ENCODE assay signal across 1 cellular context in the genomic region with DNA sequence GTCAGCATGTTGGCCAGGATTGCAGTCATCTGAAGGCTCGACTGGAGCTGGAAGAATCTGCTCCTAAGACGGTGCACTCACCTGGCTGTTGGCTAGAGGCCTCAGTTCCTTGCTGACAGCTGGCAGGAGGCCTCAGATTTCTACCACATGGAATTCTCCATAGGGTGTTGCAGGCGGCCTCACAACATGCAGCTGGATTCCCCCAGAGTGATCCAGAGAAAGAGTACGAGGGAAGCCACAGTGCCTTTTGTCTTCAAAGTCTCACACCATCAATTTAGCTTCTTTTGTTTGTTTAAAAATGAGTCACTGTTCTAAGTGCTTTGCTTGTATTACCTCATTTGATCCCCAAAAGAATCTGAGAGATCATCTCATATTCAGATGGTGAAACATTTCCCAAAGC.
TF ChIP-seq lines count a peak whose summit lies in the region.

No MANE protein-coding gene starts in this region.

TF ChIP-seq in HEK293, 187 proteins besides CTCF, POLR2A, EP300 and RAD21 (continued from another document and continues in another):
- TF ChIP-seq, protein P1, sequence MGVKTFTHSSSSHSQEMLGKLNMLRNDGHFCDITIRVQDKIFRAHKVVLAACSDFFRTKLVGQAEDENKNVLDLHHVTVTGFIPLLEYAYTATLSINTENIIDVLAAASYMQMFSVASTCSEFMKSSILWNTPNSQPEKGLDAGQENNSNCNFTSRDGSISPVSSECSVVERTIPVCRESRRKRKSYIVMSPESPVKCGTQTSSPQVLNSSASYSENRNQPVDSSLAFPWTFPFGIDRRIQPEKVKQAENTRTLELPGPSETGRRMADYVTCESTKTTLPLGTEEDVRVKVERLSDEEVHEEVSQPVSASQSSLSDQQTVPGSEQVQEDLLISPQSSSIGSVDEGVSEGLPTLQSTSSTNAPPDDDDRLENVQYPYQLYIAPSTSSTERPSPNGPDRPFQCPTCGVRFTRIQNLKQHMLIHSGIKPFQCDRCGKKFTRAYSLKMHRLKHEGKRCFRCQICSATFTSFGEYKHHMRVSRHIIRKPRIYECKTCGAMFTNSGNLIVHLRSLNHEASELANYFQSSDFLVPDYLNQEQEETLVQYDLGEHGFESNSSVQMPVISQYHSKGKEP (tag by site-specific recombination; IDR thresholded peaks at IDR 0.05) = peak; percentile 24; the same call in 1 of the 2 replicates
- TF ChIP-seq KLF10 (tag by site-specific recombination; IDR thresholded peaks at IDR 0.05) = no peak
- no peak for TF ChIP-seq ZNF114 (tag by site-specific recombination; IDR thresholded peaks at IDR 0.05)
- TF ChIP-seq, protein P2, sequence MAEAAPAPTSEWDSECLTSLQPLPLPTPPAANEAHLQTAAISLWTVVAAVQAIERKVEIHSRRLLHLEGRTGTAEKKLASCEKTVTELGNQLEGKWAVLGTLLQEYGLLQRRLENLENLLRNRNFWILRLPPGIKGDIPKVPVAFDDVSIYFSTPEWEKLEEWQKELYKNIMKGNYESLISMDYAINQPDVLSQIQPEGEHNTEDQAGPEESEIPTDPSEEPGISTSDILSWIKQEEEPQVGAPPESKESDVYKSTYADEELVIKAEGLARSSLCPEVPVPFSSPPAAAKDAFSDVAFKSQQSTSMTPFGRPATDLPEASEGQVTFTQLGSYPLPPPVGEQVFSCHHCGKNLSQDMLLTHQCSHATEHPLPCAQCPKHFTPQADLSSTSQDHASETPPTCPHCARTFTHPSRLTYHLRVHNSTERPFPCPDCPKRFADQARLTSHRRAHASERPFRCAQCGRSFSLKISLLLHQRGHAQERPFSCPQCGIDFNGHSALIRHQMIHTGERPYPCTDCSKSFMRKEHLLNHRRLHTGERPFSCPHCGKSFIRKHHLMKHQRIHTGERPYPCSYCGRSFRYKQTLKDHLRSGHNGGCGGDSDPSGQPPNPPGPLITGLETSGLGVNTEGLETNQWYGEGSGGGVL (tag by site-specific recombination; IDR thresholded peaks at IDR 0.05) = 0 out of 2 replicates have a peak, but pooled peaks have one; percentile 42
- no peak for TF ChIP-seq ZFP3 (tag by site-specific recombination; IDR thresholded peaks at IDR 0.05; ENCODE audit: low read depth)
- TF ChIP-seq ZNF133 (tag by site-specific recombination; IDR thresholded peaks at IDR 0.05) = no peak
- TF ChIP-seq, protein P3, sequence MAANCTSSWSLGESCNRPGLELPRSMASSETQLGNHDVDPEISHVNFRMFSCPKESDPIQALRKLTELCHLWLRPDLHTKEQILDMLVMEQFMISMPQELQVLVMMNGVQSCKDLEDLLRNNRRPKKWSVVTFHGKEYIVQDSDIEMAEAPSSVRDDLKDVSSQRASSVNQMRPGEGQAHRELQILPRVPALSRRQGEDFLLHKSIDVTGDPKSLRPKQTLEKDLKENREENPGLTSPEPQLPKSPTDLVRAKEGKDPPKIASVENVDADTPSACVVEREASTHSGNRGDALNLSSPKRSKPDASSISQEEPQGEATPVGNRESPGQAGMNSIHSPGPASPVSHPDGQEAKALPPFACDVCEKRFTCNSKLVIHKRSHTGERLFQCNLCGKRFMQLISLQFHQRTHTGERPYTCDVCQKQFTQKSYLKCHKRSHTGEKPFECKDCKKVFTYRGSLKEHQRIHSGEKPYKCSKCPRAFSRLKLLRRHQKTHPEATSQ (tag by site-specific recombination; IDR thresholded peaks at IDR 0.05) = no peak
- no peak for TF ChIP-seq ZNF223 (tag by site-specific recombination; IDR thresholded peaks at IDR 0.05)
- no peak for TF ChIP-seq ZNF23 (tag by site-specific recombination; IDR thresholded peaks at IDR 0.05; ENCODE audit: borderline replicate concordance)
- no peak for TF ChIP-seq ZNF571 (tag by site-specific recombination; IDR thresholded peaks at IDR 0.05)
- TF ChIP-seq SCRT2 (tag by site-specific recombination; IDR thresholded peaks at IDR 0.05) = no peak
- no peak for TF ChIP-seq HOXA7 (CRISPR knock-in tag; IDR thresholded peaks at IDR 0.05; ENCODE audit: borderline replicate concordance)
- peak; percentile 52; the same call in 1 of the 2 replicates for TF ChIP-seq ZNF184 (tag by site-specific recombination; IDR thresholded peaks at IDR 0.05)
- no peak for TF ChIP-seq OSR2 (tag by site-specific recombination; IDR thresholded peaks at IDR 0.05)
- peak; percentile 93 for TF ChIP-seq ZIC2 (tag by site-specific recombination; IDR thresholded peaks at IDR 0.05)
- TF ChIP-seq PRDM1 (tag by site-specific recombination; IDR thresholded peaks at IDR 0.05) = peak; percentile 24; the same call in 1 of the 2 replicates
- no peak for TF ChIP-seq ZNF354C (tag by site-specific recombination; IDR thresholded peaks at IDR 0.05; ENCODE audit: borderline replicate concordance, low read depth)
- TF ChIP-seq SP2 (tag by site-specific recombination; IDR thresholded peaks at IDR 0.05) = no peak
- TF ChIP-seq ZNF747 (tag by site-specific recombination; IDR thresholded peaks at IDR 0.05) = no peak
- TF ChIP-seq, protein P4, sequence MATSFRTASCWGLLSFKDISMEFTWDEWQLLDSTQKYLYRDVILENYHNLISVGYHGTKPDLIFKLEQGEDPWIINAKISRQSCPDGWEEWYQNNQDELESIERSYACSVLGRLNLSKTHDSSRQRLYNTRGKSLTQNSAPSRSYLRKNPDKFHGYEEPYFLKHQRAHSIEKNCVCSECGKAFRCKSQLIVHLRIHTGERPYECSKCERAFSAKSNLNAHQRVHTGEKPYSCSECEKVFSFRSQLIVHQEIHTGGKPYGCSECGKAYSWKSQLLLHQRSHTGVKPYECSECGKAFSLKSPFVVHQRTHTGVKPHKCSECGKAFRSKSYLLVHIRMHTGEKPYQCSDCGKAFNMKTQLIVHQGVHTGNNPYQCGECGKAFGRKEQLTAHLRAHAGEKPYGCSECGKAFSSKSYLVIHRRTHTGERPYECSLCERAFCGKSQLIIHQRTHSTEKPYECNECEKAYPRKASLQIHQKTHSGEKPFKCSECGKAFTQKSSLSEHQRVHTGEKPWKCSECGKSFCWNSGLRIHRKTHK (tag by site-specific recombination; IDR thresholded peaks at IDR 0.05) = no peak
- TF ChIP-seq, protein P5, sequence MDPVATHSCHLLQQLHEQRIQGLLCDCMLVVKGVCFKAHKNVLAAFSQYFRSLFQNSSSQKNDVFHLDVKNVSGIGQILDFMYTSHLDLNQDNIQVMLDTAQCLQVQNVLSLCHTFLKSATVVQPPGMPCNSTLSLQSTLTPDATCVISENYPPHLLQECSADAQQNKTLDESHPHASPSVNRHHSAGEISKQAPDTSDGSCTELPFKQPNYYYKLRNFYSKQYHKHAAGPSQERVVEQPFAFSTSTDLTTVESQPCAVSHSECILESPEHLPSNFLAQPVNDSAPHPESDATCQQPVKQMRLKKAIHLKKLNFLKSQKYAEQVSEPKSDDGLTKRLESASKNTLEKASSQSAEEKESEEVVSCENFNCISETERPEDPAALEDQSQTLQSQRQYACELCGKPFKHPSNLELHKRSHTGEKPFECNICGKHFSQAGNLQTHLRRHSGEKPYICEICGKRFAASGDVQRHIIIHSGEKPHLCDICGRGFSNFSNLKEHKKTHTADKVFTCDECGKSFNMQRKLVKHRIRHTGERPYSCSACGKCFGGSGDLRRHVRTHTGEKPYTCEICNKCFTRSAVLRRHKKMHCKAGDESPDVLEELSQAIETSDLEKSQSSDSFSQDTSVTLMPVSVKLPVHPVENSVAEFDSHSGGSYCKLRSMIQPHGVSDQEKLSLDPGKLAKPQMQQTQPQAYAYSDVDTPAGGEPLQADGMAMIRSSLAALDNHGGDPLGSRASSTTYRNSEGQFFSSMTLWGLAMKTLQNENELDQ (tag by site-specific recombination; IDR thresholded peaks at IDR 0.05; ENCODE audit: low read depth) = no peak
- TF ChIP-seq ZNF629 (tag by site-specific recombination; IDR thresholded peaks at IDR 0.05) = peak; percentile 80
- TF ChIP-seq ZNF248 (tag by site-specific recombination; IDR thresholded peaks at IDR 0.05) = no peak
- TF ChIP-seq ZNF701 (tag by site-specific recombination; IDR thresholded peaks at IDR 0.05) = no peak
- TF ChIP-seq, protein P6, sequence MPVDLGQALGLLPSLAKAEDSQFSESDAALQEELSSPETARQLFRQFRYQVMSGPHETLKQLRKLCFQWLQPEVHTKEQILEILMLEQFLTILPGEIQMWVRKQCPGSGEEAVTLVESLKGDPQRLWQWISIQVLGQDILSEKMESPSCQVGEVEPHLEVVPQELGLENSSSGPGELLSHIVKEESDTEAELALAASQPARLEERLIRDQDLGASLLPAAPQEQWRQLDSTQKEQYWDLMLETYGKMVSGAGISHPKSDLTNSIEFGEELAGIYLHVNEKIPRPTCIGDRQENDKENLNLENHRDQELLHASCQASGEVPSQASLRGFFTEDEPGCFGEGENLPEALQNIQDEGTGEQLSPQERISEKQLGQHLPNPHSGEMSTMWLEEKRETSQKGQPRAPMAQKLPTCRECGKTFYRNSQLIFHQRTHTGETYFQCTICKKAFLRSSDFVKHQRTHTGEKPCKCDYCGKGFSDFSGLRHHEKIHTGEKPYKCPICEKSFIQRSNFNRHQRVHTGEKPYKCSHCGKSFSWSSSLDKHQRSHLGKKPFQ (tag by site-specific recombination; IDR thresholded peaks at IDR 0.05) = no peak
- TF ChIP-seq ZNF660 (tag by site-specific recombination; IDR thresholded peaks at IDR 0.05) = 0 out of 2 replicates have a peak, but pooled peaks have one; percentile 57
- TF ChIP-seq ZNF585B (tag by site-specific recombination; IDR thresholded peaks at IDR 0.05) = no peak
- TF ChIP-seq, protein P7, sequence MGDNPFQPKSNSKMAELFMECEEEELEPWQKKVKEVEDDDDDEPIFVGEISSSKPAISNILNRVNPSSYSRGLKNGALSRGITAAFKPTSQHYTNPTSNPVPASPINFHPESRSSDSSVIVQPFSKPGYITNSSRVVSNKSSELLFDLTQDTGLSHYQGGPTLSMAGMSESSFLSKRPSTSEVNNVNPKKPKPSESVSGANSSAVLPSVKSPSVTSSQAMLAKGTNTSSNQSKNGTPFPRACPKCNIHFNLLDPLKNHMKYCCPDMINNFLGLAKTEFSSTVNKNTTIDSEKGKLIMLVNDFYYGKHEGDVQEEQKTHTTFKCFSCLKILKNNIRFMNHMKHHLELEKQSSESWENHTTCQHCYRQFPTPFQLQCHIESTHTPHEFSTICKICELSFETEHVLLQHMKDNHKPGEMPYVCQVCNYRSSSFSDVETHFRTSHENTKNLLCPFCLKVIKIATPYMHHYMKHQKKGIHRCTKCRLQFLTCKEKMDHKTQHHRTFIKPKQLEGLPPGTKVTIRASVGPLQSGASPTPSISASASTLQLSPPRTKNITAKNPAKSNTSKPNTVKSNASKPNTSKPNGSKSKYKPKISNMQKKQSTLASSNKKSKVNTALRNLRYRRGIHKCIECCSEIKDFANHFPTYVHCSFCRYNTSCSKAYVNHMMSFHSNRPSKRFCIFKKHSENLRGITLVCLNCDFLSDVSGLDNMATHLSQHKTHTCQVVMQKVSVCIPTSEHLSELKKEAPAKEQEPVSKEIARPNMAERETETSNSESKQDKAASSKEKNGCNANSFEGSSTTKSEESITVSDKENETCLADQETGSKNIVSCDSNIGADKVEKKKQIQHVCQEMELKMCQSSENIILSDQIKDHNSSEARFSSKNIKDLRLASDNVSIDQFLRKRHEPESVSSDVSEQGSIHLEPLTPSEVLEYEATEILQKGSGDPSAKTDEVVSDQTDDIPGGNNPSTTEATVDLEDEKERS (tag by site-specific recombination; IDR thresholded peaks at IDR 0.05) = 0 out of 2 replicates have a peak, but pooled peaks have one; percentile 5
- TF ChIP-seq, protein P8, sequence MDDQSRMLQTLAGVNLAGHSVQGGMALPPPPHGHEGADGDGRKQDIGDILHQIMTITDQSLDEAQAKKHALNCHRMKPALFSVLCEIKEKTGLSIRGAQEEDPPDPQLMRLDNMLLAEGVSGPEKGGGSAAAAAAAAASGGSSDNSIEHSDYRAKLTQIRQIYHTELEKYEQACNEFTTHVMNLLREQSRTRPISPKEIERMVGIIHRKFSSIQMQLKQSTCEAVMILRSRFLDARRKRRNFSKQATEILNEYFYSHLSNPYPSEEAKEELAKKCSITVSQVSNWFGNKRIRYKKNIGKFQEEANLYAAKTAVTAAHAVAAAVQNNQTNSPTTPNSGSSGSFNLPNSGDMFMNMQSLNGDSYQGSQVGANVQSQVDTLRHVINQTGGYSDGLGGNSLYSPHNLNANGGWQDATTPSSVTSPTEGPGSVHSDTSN (CRISPR knock-in tag; IDR thresholded peaks at IDR 0.05) = no peak
- peak; percentile 91 for TF ChIP-seq SETDB1 (IDR thresholded peaks at IDR 0.05; ENCODE audit: insufficient read length, low read length)
- TF ChIP-seq GLIS2 (tag by site-specific recombination; IDR thresholded peaks at IDR 0.05) = no peak
- no peak for TF ChIP-seq ZNF792 (tag by site-specific recombination; IDR thresholded peaks at IDR 0.05)
- TF ChIP-seq, protein P9, sequence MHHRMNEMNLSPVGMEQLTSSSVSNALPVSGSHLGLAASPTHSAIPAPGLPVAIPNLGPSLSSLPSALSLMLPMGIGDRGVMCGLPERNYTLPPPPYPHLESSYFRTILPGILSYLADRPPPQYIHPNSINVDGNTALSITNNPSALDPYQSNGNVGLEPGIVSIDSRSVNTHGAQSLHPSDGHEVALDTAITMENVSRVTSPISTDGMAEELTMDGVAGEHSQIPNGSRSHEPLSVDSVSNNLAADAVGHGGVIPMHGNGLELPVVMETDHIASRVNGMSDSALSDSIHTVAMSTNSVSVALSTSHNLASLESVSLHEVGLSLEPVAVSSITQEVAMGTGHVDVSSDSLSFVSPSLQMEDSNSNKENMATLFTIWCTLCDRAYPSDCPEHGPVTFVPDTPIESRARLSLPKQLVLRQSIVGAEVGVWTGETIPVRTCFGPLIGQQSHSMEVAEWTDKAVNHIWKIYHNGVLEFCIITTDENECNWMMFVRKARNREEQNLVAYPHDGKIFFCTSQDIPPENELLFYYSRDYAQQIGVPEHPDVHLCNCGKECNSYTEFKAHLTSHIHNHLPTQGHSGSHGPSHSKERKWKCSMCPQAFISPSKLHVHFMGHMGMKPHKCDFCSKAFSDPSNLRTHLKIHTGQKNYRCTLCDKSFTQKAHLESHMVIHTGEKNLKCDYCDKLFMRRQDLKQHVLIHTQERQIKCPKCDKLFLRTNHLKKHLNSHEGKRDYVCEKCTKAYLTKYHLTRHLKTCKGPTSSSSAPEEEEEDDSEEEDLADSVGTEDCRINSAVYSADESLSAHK (tag by site-specific recombination; IDR thresholded peaks at IDR 0.05) = no peak
- TF ChIP-seq ZNF558 (tag by site-specific recombination; IDR thresholded peaks at IDR 0.05) = peak; percentile 27; the same call in 1 of the 2 replicates
- no peak for TF ChIP-seq KLF7 (tag by site-specific recombination; IDR thresholded peaks at IDR 0.05; ENCODE audit: borderline replicate concordance)
- peak; percentile 63; the same call in 1 of the 2 replicates for TF ChIP-seq ZNF24 (tag by site-specific recombination; IDR thresholded peaks at IDR 0.05)
- TF ChIP-seq IKZF3 (tag by site-specific recombination; IDR thresholded peaks at IDR 0.05) = 0 out of 2 replicates have a peak, but pooled peaks have one; percentile 13
- no peak for TF ChIP-seq SALL2 (tag by site-specific recombination; IDR thresholded peaks at IDR 0.05; ENCODE audit: borderline replicate concordance)
- TF ChIP-seq GLIS1 (tag by site-specific recombination; IDR thresholded peaks at IDR 0.05) = peak; percentile 55
- TF ChIP-seq MZF1 (tag by site-specific recombination; IDR thresholded peaks at IDR 0.05; ENCODE audit: borderline replicate concordance) = peak; percentile 58; the same call in 1 of the 2 replicates
- TF ChIP-seq ZEB2 (tag by site-specific recombination; IDR thresholded peaks at IDR 0.05) = peak; percentile 74
- TF ChIP-seq TCF7L2 (IDR thresholded peaks at IDR 0.05; ENCODE audit: borderline replicate concordance, low read depth, low read length) = no peak
- no peak for TF ChIP-seq ZNF211 (tag by site-specific recombination; IDR thresholded peaks at IDR 0.05; ENCODE audit: low read depth)
